ENCODE assay signal across 1 cellular context in the genomic region with DNA sequence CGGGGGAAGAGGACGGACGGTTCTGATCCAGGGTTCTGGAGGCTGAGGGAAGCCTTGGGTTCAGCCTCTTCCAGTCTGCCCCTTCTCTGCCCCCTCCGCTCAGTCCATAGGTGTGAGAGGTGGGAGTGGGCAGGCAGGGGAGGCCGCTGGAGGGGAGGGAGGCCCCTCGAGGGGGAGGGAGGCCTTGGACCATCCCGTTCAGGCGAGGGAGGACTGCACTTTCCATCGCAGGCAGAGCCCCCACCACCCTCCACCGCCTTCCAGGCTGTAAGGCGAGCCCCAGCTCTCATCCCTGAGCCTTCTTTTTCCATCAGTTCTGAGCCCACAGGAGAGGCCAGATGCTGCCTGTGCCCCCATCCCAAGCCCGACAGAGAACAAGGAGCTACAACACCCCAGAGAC.
TF ChIP-seq lines count a peak whose summit lies in the region.

No MANE protein-coding gene starts in this region.

TF ChIP-seq in HepG2, 621 proteins besides CTCF, POLR2A, EP300 and RAD21:
- 0 out of 2 replicates have a peak, but pooled peaks have one; percentile 39 for TF ChIP-seq AKAP8 (CRISPR knock-in tag; IDR thresholded peaks at IDR 0.05)
- TF ChIP-seq, protein P1, sequence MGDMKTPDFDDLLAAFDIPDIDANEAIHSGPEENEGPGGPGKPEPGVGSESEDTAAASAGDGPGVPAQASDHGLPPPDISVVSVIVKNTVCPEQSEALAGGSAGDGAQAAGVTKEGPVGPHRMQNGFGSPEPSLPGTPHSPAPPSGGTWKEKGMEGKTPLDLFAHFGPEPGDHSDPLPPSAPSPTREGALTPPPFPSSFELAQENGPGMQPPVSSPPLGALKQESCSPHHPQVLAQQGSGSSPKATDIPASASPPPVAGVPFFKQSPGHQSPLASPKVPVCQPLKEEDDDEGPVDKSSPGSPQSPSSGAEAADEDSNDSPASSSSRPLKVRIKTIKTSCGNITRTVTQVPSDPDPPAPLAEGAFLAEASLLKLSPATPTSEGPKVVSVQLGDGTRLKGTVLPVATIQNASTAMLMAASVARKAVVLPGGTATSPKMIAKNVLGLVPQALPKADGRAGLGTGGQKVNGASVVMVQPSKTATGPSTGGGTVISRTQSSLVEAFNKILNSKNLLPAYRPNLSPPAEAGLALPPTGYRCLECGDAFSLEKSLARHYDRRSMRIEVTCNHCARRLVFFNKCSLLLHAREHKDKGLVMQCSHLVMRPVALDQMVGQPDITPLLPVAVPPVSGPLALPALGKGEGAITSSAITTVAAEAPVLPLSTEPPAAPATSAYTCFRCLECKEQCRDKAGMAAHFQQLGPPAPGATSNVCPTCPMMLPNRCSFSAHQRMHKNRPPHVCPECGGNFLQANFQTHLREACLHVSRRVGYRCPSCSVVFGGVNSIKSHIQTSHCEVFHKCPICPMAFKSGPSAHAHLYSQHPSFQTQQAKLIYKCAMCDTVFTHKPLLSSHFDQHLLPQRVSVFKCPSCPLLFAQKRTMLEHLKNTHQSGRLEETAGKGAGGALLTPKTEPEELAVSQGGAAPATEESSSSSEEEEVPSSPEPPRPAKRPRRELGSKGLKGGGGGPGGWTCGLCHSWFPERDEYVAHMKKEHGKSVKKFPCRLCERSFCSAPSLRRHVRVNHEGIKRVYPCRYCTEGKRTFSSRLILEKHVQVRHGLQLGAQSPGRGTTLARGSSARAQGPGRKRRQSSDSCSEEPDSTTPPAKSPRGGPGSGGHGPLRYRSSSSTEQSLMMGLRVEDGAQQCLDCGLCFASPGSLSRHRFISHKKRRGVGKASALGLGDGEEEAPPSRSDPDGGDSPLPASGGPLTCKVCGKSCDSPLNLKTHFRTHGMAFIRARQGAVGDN (CRISPR knock-in tag; IDR thresholded peaks at IDR 0.05), result peak; percentile 38
- no peak for TF ChIP-seq YY1 (IDR thresholded peaks at IDR 0.05; ENCODE audit: insufficient read depth, insufficient replicate concordance, low read depth, low read length)
- no peak for TF ChIP-seq REL (CRISPR knock-in tag; conservative IDR thresholded peaks at IDR 0.05)
- TF ChIP-seq MTF2 (CRISPR knock-in tag; IDR thresholded peaks at IDR 0.05; ENCODE audit: borderline replicate concordance), result no peak
